ENCODE assay signal across 8 cellular contexts in the genomic region with DNA sequence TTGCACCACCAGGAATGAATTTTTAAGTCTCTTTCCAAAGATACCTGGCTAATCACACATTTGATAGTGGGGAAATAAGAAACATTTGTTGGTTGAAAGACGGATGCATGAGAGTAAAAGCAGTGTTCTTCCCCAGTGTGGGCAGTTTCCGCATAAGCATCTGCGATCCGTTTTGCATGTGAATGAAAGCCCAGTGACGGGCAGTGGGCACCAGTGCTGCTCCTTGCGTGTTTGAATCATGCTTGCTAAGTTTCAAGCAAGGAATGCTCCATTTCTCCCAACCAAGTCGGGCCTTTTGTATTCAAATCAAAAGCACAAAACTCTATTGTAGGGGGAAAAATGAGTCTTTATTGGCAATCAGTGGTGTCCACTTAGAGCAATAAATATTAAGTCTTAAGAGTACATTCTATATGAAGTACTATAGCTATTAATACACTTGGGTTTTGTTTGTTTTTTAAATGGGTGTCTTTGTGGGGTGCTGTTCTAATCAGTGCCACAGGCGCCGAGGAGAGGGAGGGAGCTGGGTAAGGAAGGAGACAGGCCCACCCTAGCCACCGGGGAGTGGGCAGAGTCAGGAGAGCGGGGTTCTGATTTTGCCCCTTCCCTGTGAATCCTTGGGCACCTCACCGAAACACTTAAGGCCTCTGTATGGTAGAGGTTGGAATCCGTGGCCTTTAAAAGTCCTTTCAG. TPM values are rescaled to one million over a fixed set of nuclear protein-coding genes. Genes with fewer than 3 reads are reported as not detected.
DNase-seq lines count a peak whose midpoint lies in the region; ATAC-seq and TF ChIP-seq lines count a peak whose summit lies in the region.

No MANE protein-coding gene starts in this region.

- H3K36me3 ChIP-seq in adrenal gland (replicated peaks in 1 of 2) (no peaks in the 10 kb centered on the region), iPS-20b (ENCODE audit: insufficient read depth, low read depth, low read length) (no peaks in the 10 kb centered on the region)

- H3K27me3 ChIP-seq in adrenal gland (no peaks in the 10 kb centered on the region), iPS-20b (ENCODE audit: insufficient read depth, low read length) (peaks cover 19% of the 10 kb centered on the region; the same call in 1 of the 2 replicates)

- H3K36me3 Mint-ChIP-seq in T-helper 2 cell treated with Interferon-gamma antibody and Interleukin-4, amounts not matched to agents 5 μg/mL and 100 μg/mL, for 36 hours (ENCODE audit: low read depth), result no peaks in the 10 kb centered on the region

- peak overlapping the region; percentile 80; the same call in 1 of the 2 replicates for H3K9ac ChIP-seq in iPS-20b (ENCODE audit: low read depth, low read length)

- H3K9me3 ChIP-seq in adrenal gland (replicated peaks in 1 of 3) (no peaks in the 10 kb centered on the region), iPS-20b (ENCODE audit: insufficient read depth, low read depth, low read length) (no peaks in the 10 kb centered on the region)

- no peaks in the 10 kb centered on the region for H3K4me1 Mint-ChIP-seq in T-helper 2 cell treated with Interferon-gamma antibody and Interleukin-4, amounts not matched to agents 5 μg/mL and 100 μg/mL, for 36 hours (ENCODE audit: low read depth)
- peaks cover 9% of the 10 kb centered on the region for H3K4me1 Mint-ChIP-seq in stimulated activated naive CD8-positive, alpha-beta T cell treated with anti-CD3 and anti-CD28 coated beads, Interleukin-15, amount 100 ng/mL, for 72 hours

- no peak for ATAC-seq in stimulated activated naive CD8-positive, alpha-beta T cell treated with anti-CD3 and anti-CD28 coated beads, Interleukin-15, amount 100 ng/mL, for 72 hours
- no peak for ATAC-seq in HG03039 (IDR thresholded peaks at IDR 0.05; ENCODE audit: unreplicated experiment)
- no peak for ATAC-seq in HG02642 (IDR thresholded peaks at IDR 0.05; ENCODE audit: poor library complexity, unreplicated experiment)

- intact Hi-C loops in adrenal gland (cut with DNase I), result no loop called here

- H3K9me3 Mint-ChIP-seq in T-helper 2 cell treated with Interferon-gamma antibody and Interleukin-4, amounts not matched to agents 5 μg/mL and 100 μg/mL, for 36 hours, result no peaks in the 10 kb centered on the region
- no peaks in the 10 kb centered on the region for H3K9me3 Mint-ChIP-seq in stimulated activated naive CD8-positive, alpha-beta T cell treated with anti-CD3 and anti-CD28 coated beads, Interleukin-15, amount 100 ng/mL, for 72 hours

- H3K27me3 Mint-ChIP-seq in T-helper 2 cell treated with Interferon-gamma antibody and Interleukin-4, amounts not matched to agents 5 μg/mL and 100 μg/mL, for 36 hours (ENCODE audit: low read depth), result peaks cover 14% of the 10 kb centered on the region
- peaks cover 7% of the 10 kb centered on the region for H3K27me3 Mint-ChIP-seq in stimulated activated naive CD8-positive, alpha-beta T cell treated with anti-CD3 and anti-CD28 coated beads, Interleukin-15, amount 100 ng/mL, for 72 hours

- H3K27ac Mint-ChIP-seq in T-helper 2 cell treated with Interferon-gamma antibody and Interleukin-4, amounts not matched to agents 5 μg/mL and 100 μg/mL, for 36 hours, result peak overlapping the region; percentile 62
- peak overlapping the region; percentile 72 to 79 for H3K27ac Mint-ChIP-seq in stimulated activated naive CD8-positive, alpha-beta T cell treated with anti-CD3 and anti-CD28 coated beads, Interleukin-15, amount 100 ng/mL, for 72 hours

- no peak for DNase-seq in T-helper 2 cell treated with Interferon-gamma antibody and Interleukin-4, amounts not matched to agents 5 μg/mL and 100 μg/mL, for 36 hours (ENCODE audit: low spot score)
- DNase-seq in T-helper 2 cell, result no peak
- DNase-seq in adrenal gland, result no peak
- DNase-seq in stimulated activated naive CD8-positive, alpha-beta T cell treated with anti-CD3 and anti-CD28 coated beads, Interleukin-15, amount 100 ng/mL, for 72 hours, result no peak
- DNase-seq in dedifferentiated amniotic fluid mesenchymal stem cell (ENCODE audit: extremely low spot score), result no peak

- no peak for TF ChIP-seq CTCF in adrenal gland (IDR thresholded peaks at IDR 0.05)

- H3K4me3 Mint-ChIP-seq in T-helper 2 cell treated with Interferon-gamma antibody and Interleukin-4, amounts not matched to agents 5 μg/mL and 100 μg/mL, for 36 hours, result peak overlapping the region; percentile 77
- H3K4me3 Mint-ChIP-seq in stimulated activated naive CD8-positive, alpha-beta T cell treated with anti-CD3 and anti-CD28 coated beads, Interleukin-15, amount 100 ng/mL, for 72 hours, result peak overlapping the region; percentile 81 to 86

- WGBS in adrenal gland, 4 donors, result 77 to 85% (median 78%) methylated on average over 13 of the region's 13 CpGs

- TF ChIP-seq POLR2A in adrenal gland (IDR thresholded peaks at IDR 0.05), result no peak

- peaks cover 22 to 38% of the 10 kb centered on the region in 2 donors for H3K4me1 ChIP-seq in adrenal gland (replicated peaks in 1 of 2)
- peaks cover 24% of the 10 kb centered on the region for H3K4me1 ChIP-seq in iPS-20b (ENCODE audit: insufficient read depth, low read length)

- peak overlapping the region in 2 of 4 donors; percentile 68 to 75 for H3K4me3 ChIP-seq in adrenal gland
- peak overlapping the region; percentile 93 for H3K4me3 ChIP-seq in iPS-20b (ENCODE audit: low read length)

- H3K27ac ChIP-seq in adrenal gland, result peak overlapping the region; percentile 11 to 90 (median 84)
- no peak overlapping the region for H3K27ac ChIP-seq in iPS-20b (ENCODE audit: low read length)

RNA-seq across cellular contexts. Expression of a gene that starts 0.8 kb away (rescaled TPM):
- total RNA-seq in adrenal gland, result 100 to 1,000 TPM in 3 of 8 donors, 10 to 100 TPM in 5; 63.8 to 173 (median 69.1) TPM
- 10 to 100 TPM; 63.3 to 68.7 (median 64.6) TPM for polyA plus RNA-seq in adrenal gland
